In genomic region chr7:73718905-73719805, GRCh38 we compare ENCODE assay signal across 1 cellular context.
TF ChIP-seq lines count a peak whose summit lies in the region.

TSS of gene STX1A (minus strand) at chr7:73719669. CDS start at chr7:73719631, 38 bp downstream.

TF ChIP-seq in HEK293, 187 proteins besides CTCF, POLR2A, EP300 and RAD21 (continued from another document):
- TF ChIP-seq ZSCAN4 (tag by site-specific recombination; IDR thresholded peaks at IDR 0.05) (no peak), GLI4 (tag by site-specific recombination; IDR thresholded peaks at IDR 0.05) (no peak), SCRT1 (tag by site-specific recombination; IDR thresholded peaks at IDR 0.05; ENCODE audit: borderline replicate concordance) (peak; percentile 99), KLF10 (tag by site-specific recombination; IDR thresholded peaks at IDR 0.05) (no peak), ZNF768 (tag by site-specific recombination; IDR thresholded peaks at IDR 0.05) (no peak), ZNF645 (tag by site-specific recombination; IDR thresholded peaks at IDR 0.05) (no peak), ZNF266 (tag by site-specific recombination; IDR thresholded peaks at IDR 0.05; ENCODE audit: low read depth) (no peak), ZNF514 (tag by site-specific recombination; IDR thresholded peaks at IDR 0.05) (no peak), BCL11B (tag by site-specific recombination; IDR thresholded peaks at IDR 0.05; ENCODE audit: low read depth) (peak; percentile 43; the same call in 1 of the 2 replicates)
